Comparison of ENCODE assay signal across 8 cellular contexts in the genomic region with DNA sequence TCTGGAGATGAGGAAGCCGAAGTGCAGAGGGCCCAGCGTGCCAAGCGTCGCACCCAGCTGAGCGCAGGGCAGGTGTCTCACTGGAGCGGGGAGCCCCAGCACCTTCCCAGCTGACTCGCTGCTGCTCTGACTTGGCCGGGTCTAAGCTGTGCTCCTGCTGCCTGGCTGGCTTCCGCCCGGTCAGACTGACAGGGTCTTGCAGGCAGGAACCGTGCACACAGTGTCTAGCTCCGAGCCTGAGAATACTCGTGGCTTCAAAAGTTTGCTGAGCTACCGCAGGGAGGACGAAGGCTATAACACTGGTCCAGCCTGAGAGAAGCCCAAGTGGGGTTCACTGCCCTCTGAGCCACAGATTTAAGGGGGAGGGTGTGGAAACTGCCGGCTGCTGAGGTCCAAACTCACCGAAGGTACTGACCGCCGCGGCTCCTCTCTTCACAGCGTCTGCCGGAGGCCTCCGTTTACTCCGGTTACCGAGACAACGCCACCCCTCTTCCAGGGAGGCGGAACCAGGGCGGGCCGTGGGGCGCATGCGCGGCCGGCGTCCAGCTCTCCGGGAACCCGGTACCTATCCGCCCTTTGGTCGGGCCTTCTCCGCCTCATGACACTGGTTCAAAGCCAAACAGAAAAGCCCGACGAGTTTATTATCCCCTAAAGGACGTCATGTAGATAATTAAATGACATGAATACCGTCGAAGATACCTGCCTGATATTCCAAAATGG. TPM values are rescaled to one million over a fixed set of nuclear protein-coding genes. Genes with fewer than 3 reads are reported as not detected.
DNase-seq lines count a peak whose midpoint lies in the region; ATAC-seq, FAIRE-seq and TF ChIP-seq lines count a peak whose summit lies in the region.

A gene with protein sequence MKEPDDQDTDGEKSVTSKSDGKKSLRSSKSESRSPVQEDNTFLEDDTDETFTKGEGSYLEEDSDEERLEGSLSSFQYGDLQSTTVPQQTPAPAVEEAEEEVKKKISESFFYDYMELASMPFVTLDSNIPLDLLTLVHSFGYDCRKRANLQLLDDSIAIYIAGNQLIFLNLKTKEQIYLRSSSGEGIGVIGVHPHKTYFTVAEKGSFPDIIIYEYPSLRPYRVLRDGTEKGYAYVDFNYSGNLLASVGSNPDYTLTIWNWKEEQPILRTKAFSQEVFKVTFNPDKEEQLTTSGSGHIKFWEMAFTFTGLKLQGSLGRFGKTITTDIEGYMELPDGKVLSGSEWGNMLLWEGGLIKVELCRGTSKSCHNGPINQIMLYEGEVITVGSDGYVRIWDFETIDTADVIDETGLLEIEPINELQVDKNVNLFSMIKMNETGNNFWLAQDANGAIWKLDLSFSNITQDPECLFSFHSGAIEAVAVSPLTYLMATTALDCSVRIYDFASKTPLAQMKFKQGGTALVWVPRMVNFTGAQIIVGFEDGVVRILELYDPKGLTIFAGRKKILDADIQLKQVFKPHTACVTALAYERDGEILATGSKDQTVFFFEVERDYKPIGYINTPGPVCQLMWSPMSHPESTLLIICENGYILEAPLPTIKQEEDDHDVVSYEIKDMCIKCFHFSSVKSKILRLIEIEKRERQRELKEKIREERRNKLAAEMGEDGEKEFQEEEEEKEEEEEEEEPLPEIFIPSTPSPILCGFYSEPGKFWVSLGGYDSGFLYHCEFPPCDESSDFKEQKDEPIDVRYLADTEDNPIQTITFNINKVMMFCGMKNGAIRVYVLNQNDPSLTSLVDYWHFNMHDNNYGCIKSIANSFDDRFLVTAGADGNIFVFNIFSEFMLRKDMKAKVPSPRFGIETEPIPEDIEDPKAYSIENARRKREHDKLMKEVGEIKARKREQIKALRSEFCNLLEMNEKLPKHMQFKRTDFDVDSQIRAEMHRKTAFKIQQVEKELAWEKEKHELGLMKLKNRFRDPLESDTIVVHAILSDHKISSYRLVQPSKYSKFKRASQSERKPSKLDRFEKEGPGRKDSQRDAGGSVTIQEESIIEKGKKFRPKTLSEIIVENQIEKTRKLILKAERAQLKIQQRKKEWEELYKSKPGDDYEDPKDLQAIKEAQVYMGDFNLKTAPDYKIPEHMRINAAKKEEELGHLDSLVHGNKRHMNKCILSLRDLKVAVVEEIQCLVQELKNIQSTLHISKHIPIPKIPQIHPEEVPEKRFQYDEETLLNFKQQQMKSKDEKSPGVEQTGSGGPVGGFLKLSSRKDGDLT (N-terminal part only) (minus strand): TSS at position 443 of the 720 bp plus-strand sequence. CDS start 7,829 bp downstream, outside the sequence.

- no peak for FAIRE-seq in GM12891 (lab: Jason Lieb, UNC)

- no peak within 1 kb of the TSS for H2BK15ac ChIP-seq in mesendoderm (replicated peaks; ENCODE audit: low read depth)

- no peaks in the 10 kb centered on the region for H4K20me1 ChIP-seq in GM23338 (replicated peaks; ENCODE audit: insufficient read depth)

- H3K4me3 ChIP-seq in GM23338, result peak within 1 kb of the TSS; percentile 57
- H3K4me3 ChIP-seq in epithelial cell of esophagus (ENCODE audit: low read length), result peak within 1 kb of the TSS; percentile 34
- H3K4me3 ChIP-seq in mesendoderm (ENCODE audit: low read length), result no peak within 1 kb of the TSS

- no peak within 1 kb of the TSS for H2BK120ac ChIP-seq in mesendoderm (ENCODE audit: low read depth, low read length)

- H3K56ac ChIP-seq in mesendoderm (ENCODE audit: low read length), result no peak within 1 kb of the TSS

- H3K9me2 ChIP-seq in GM23338 (ENCODE audit: insufficient read depth), result no peaks in the 10 kb centered on the region

- H3K4me1 ChIP-seq in GM23338 (ENCODE audit: insufficient read depth) (no peaks in the 10 kb centered on the region; the same call in 1 of the 2 replicates), mesendoderm (ENCODE audit: control insufficient read depth, low read depth, low read length) (no peaks in the 10 kb centered on the region)

- H3K27me3 ChIP-seq in GM23338 (ENCODE audit: insufficient read depth) (no peaks in the 10 kb centered on the region), mesendoderm (ENCODE audit: insufficient read depth, low read length, poor library complexity) (no peaks in the 10 kb centered on the region)

- no peaks in the 10 kb centered on the region for H3K9me3 Mint-ChIP-seq in GM23338

- H3K79me2 ChIP-seq in GM23338 (replicated peaks; ENCODE audit: insufficient read depth), result no peaks in the 10 kb centered on the region
- no peaks in the 10 kb centered on the region for H3K79me2 ChIP-seq in mesendoderm (ENCODE audit: control insufficient read depth, insufficient read depth, low read length)

- no peak within 1 kb of the TSS for H3K23ac ChIP-seq in mesendoderm (ENCODE audit: low read length)

- TF ChIP-seq CTCF in GM23338 (conservative IDR thresholded peaks at IDR 0.05; ENCODE audit: low read depth in 2 of 2), result no peak
- TF ChIP-seq CTCF in epithelial cell of esophagus (IDR thresholded peaks at IDR 0.05; ENCODE audit: insufficient read depth, low read depth, low read length, missing control alignments), result no peak

- H3K36me3 Mint-ChIP-seq in GM23338 (ENCODE audit: low read depth), result no peaks in the 10 kb centered on the region

- no peak within 1 kb of the TSS for H3K27ac Mint-ChIP-seq in GM23338

- H4K5ac ChIP-seq in mesendoderm (ENCODE audit: low read length), result no peak within 1 kb of the TSS

- no peak within 1 kb of the TSS for H4K8ac ChIP-seq in mesendoderm (ENCODE audit: low read depth, low read length)

- DNase-seq in GM23338 (ENCODE audit: low spot score) (peak; percentile 95), epithelial cell of esophagus (ENCODE audit: low read depth) (peak; percentile 54), mesendoderm (peak; percentile 91), GM12891 (ENCODE audit: insufficient read length, low spot score) (no peak)
- DNase-seq in activated CD8-positive, alpha-beta memory T cell treated with anti-CD3 and anti-CD28 coated beads, Interleukin-2, amount 50 U/mL, for 48 hours, result peak; percentile 71
- DNase-seq in stimulated activated CD8-positive, alpha-beta memory T cell treated with anti-CD3 and anti-CD28 coated beads, Interleukin-12 subunit alpha, Interleukin-12 subunit beta, amount 100 ng/mL, for 1 hour (ENCODE audit: low read depth), result peak; percentile 19

- H2AFZ ChIP-seq in GM23338, result peak within 1 kb of the TSS; percentile 97

- peak within 1 kb of the TSS; percentile 75 for H3K4me3 Mint-ChIP-seq in GM23338

- H3K36me3 ChIP-seq in GM23338 (ENCODE audit: insufficient read depth) (no peaks in the 10 kb centered on the region), mesendoderm (ENCODE audit: control insufficient read depth, insufficient read depth, low read length) (no peaks in the 10 kb centered on the region)

- no peaks in the 10 kb centered on the region for H3K4me1 Mint-ChIP-seq in GM23338

- H3K27ac ChIP-seq in GM23338 (ENCODE audit: low read depth) (no peak within 1 kb of the TSS), mesendoderm (ENCODE audit: low read depth, low read length) (no peak within 1 kb of the TSS)

- H3F3A ChIP-seq in GM23338 (replicated peaks; ENCODE audit: low read depth), result no peaks in the 10 kb centered on the region

- H3K4me2 ChIP-seq in GM23338 (peak within 1 kb of the TSS; percentile 86), mesendoderm (ENCODE audit: low read length) (peak within 1 kb of the TSS; percentile 28)

- H2AK5ac ChIP-seq in mesendoderm (ENCODE audit: low read length), result no peak within 1 kb of the TSS

- H2BK5ac ChIP-seq in mesendoderm (ENCODE audit: low read length), result no peak within 1 kb of the TSS

- peak within 1 kb of the TSS; percentile 43 for H3K18ac ChIP-seq in mesendoderm (ENCODE audit: low read length)

- H3K79me1 ChIP-seq in mesendoderm (ENCODE audit: low read length), result no peaks in the 10 kb centered on the region

- H3K27me3 Mint-ChIP-seq in GM23338 (ENCODE audit: insufficient read depth, low read depth, poor library complexity), result peaks cover 2% of the 10 kb centered on the region

- no peak for TF ChIP-seq POLR2A in GM12891 (IDR thresholded peaks at IDR 0.05; ENCODE audit: low read depth, low read length)

- H3K4ac ChIP-seq in mesendoderm (ENCODE audit: low read depth, low read length), result no peak within 1 kb of the TSS

- H3K9ac ChIP-seq in mesendoderm (ENCODE audit: low read length), result peak within 1 kb of the TSS; percentile 25

- peak; percentile 98 for ATAC-seq in GM23338
- ATAC-seq in GM18519 (IDR thresholded peaks at IDR 0.05; ENCODE audit: low FRiP score, unreplicated experiment), result no peak
- ATAC-seq in GM18511 (IDR thresholded peaks at IDR 0.05; ENCODE audit: unreplicated experiment), result no peak

- no CpG with 5 or more reads among the region's 44 CpGs for WGBS in mesendoderm (ENCODE audit: extremely low coverage, insufficient coverage, low lambda C conversion rate)

TF ChIP-seq in GM23338, 12 proteins besides CTCF, POLR2A, EP300 and RAD21:
- TF ChIP-seq POLR2AphosphoS5 (IDR thresholded peaks at IDR 0.05; ENCODE audit: low read depth), result peak; percentile 47
- TF ChIP-seq STAT1 (IDR thresholded peaks at IDR 0.05; ENCODE audit: unreplicated experiment), result no peak

TF ChIP-seq in GM12891, 5 proteins besides CTCF, POLR2A, EP300 and RAD21:
- no peak for TF ChIP-seq POLR2AphosphoS5 (IDR thresholded peaks at IDR 0.05; ENCODE audit: low read depth, low read length)
- no peak for TF ChIP-seq POU2F2 (IDR thresholded peaks at IDR 0.05; ENCODE audit: low read depth, low read length)
- no peak for TF ChIP-seq SPI1 (IDR thresholded peaks at IDR 0.05; ENCODE audit: low read depth, low read length)
- no peak for TF ChIP-seq PAX5 (IDR thresholded peaks at IDR 0.05; ENCODE audit: insufficient read depth, low read length, severe bottlenecking)
- TF ChIP-seq TAF1 (IDR thresholded peaks at IDR 0.05; ENCODE audit: low read depth, low read length), result no peak

RNA-seq across cellular contexts. Expression of the gene that starts here (rescaled TPM):
- total RNA-seq in GM23338 (2014; rRNA removed; shearing (Covaris generic)), result 0.73 and 1.0 TPM in 2 replicates
- polyA plus RNA-seq in GM23338 (2016; fragmentation: Nextera tagmentation; extraction: Ambion mirVana), result 0.26 and 0.39 TPM in 2 replicates
- polyA plus RNA-seq in mesendoderm (2013, experiment 1 of 2), result 0.74 TPM
- polyA plus RNA-seq in mesendoderm (2013, experiment 2 of 2), result 0.62 TPM
- 3.9 TPM for polyA plus RNA-seq in GM12891 (2012; ENCODE audit: low read depth, missing spikeins)
